13 cellular contexts compared by ENCODE assay signal in the genomic region with DNA sequence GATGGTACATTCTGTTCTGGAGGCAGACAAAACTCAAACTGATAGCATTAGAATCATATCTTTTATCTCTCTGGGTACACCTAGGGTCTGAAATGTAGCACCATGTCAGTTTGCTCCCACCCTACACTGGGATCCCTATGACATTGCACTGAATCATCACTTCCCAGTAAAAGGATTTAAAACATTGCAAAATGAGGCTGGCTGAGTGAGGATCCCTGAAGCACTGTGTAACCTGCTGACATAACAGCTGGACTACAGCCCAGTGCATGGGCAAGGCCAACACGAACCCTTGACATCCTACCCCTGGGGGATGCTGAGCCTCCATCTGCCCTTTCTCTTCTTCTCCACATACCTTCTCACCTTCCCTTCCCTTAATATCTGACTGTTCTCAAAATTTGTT.
A peak's percentile ranks its signal among the peaks of the same experiment; 100 is the strongest.
DNase-seq lines count a peak whose midpoint lies in the region; ATAC-seq and TF ChIP-seq lines count a peak whose summit lies in the region.
"Had no signal": no experiment of that assay in that cellular context is flagged by ENCODE, and none has a peak within 500 bp of the region (broad histone marks: within the 10 kb centered on the region; RNA-seq: fewer than 3 reads in every experiment).

No MANE protein-coding gene starts in this region.

- H3K4me1 ChIP-seq in left lung: no peaks in the 10 kb centered on the region

- H3K27me3 ChIP-seq in MG63 (no peaks in the 10 kb centered on the region), left lung (no peaks in the 10 kb centered on the region)

- no peak overlapping the region for H3K4me3 ChIP-seq in AG10803 (ENCODE audit: low read length)
- H3K4me3 ChIP-seq in MG63: no peak overlapping the region
- no peak overlapping the region for H3K4me3 ChIP-seq in left lung

- peak; percentile 83 for DNase-seq in AG10803 (ENCODE audit: low read depth)
- peak; percentile 85 for DNase-seq in MG63
- peak; percentile 59 for DNase-seq in epithelial cell of prostate (ENCODE audit: low read depth, low spot score)
- DNase-seq in left lung: no peak
- DNase-seq in activated CD8-positive, alpha-beta memory T cell treated with anti-CD3 and anti-CD28 coated beads for 24 hours: no peak
- no peak for DNase-seq in activated gamma-delta T cell treated with Interleukin-2 at 50 U/mL for 16 hours
- no peak for DNase-seq in NCI-H2107 (lab: John Stamatoyannopoulos, UW)
- DNase-seq: activated CD4-positive, alpha-beta T cell treated with anti-CD3 and anti-CD28 coated beads for 4 hours; CD8-positive, alpha-beta T cell; NCI-H1092 treated with DMSO at 0.1 percent for 48 hours; NCI-H69; stimulated activated CD4-positive, alpha-beta T cell treated with anti-CD3 and anti-CD28 coated beads, Interleukin-4, amount 100 ng/mL, for 4 hours had no signal

- ATAC-seq in left lung (peak; percentile 47), GM18861 (IDR thresholded peaks at IDR 0.05; ENCODE audit: unreplicated experiment) (no peak)
- ATAC-seq: CD8-positive, alpha-beta T cell had no signal

- intact Hi-C loops in left lung (cut with DNase I): no loop called here

- no peaks in the 10 kb centered on the region for H3K36me3 ChIP-seq in MG63
- H3K36me3 ChIP-seq in left lung: no peaks in the 10 kb centered on the region

- H3K9me3 ChIP-seq in MG63 (no peaks in the 10 kb centered on the region), left lung (no peaks in the 10 kb centered on the region)

- TF ChIP-seq CTCF in AG10803 (conservative IDR thresholded peaks at IDR 0.05; ENCODE audit: low read length) (no peak), left lung (IDR thresholded peaks at IDR 0.05) (no peak)

- H3K27ac ChIP-seq in epithelial cell of prostate (peak overlapping the region; percentile 80), left lung (no peak overlapping the region)

Comparison
In these comparisons a context has a peak if more than half of its experiments do, and no peak if none do; other contexts are left out.
1. DNase-seq: peak in AG10803 (single experiment), MG63 (single experiment) and epithelial cell of prostate (single experiment); none in left lung (0 of 2), activated CD8-positive, alpha-beta memory T cell treated with anti-CD3 and anti-CD28 coated beads for 24 hours (single experiment), activated gamma-delta T cell treated with Interleukin-2 at 50 U/mL for 16 hours (single experiment) and NCI-H2107 (single experiment).